ENCODE assay signal across 8 cellular contexts in the genomic region with DNA sequence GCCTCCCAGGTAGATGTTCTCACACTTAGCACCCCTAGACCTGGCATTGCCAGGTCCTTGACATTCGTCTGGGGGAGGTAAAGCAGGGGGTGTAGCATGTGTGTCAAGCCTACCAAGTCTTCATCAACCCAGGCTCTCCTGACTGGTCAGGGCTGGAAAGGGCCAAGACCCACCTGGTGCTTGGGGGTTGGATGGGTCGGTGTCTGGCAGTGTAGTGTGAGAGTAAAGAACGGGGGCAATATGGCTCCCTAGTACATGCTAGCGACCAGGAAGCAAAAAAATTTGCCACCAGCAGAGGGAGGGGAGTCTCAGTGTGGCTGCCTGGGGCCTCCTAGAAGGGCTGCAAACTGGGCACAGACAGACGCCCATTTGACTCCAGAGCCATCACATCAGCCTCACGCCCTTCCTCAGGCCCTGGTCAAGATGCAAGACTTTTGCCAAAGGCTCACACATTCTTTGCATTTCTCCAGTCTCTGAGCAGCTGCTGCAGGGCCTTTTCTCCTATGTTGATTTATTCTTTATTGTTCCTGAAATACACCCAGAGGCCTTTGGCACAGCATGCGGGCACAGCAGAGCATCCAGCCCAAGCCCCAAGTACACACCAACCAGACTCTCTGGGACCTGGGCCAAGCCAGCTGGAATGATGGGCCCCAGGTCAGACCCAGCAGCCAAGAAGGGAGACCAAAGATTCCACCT. TPM values are rescaled to one million over a fixed set of nuclear protein-coding genes. Genes with fewer than 3 reads are reported as not detected.
A peak's percentile ranks its signal among the peaks of the same experiment; 100 is the strongest.
DNase-seq lines count a peak whose midpoint lies in the region; ATAC-seq and TF ChIP-seq lines count a peak whose summit lies in the region.

No MANE protein-coding gene starts in this region.

- H4K20me1 ChIP-seq in smooth muscle cell (ENCODE audit: low read depth): peaks cover 99% of the 10 kb centered on the region

- intact Hi-C loops in adrenal gland (cut with DNase I): no loop called here

- H3K4me2 ChIP-seq in smooth muscle cell: peak overlapping the region; percentile 77

- no peak overlapping the region for H2AFZ ChIP-seq in smooth muscle cell (ENCODE audit: low read depth)

- 39 to 56% (median 42%) methylated on average over 6 to 7 of the region's 7 CpGs for WGBS in adrenal gland, 4 donors
- 76% methylated on average over 7 of the region's 7 CpGs for WGBS in smooth muscle cell (ENCODE audit: low lambda C conversion rate)

- H3K9me3 ChIP-seq in adrenal gland (replicated peaks in 1 of 3): no peaks in the 10 kb centered on the region
- H3K9me3 ChIP-seq in right atrium auricular region: no peaks in the 10 kb centered on the region
- no peaks in the 10 kb centered on the region for H3K9me3 ChIP-seq in smooth muscle cell (replicated peaks; ENCODE audit: low read depth)

- peaks cover 6% of the 10 kb centered on the region for H3F3A ChIP-seq in smooth muscle cell (ENCODE audit: low read depth)

- no peak overlapping the region for H3K9ac ChIP-seq in smooth muscle cell (ENCODE audit: low read depth)

- H3K36me3 ChIP-seq in adrenal gland (replicated peaks in 1 of 2): no peaks in the 10 kb centered on the region
- H3K36me3 ChIP-seq in right atrium auricular region: no peaks in the 10 kb centered on the region
- H3K36me3 ChIP-seq in smooth muscle cell (ENCODE audit: low read depth): no peaks in the 10 kb centered on the region

- H3K4me3 ChIP-seq in adrenal gland (no peak overlapping the region), right atrium auricular region (no peak overlapping the region), smooth muscle cell (no peak overlapping the region)

- peak in 5 of 6 experiments; percentile 24 to 43 (median 32) for TF ChIP-seq CTCF in adrenal gland (IDR thresholded peaks at IDR 0.05)
- TF ChIP-seq CTCF in right atrium auricular region (IDR thresholded peaks at IDR 0.05): peak in 1 of 2 donors; percentile 34
- peak; percentile 27 for TF ChIP-seq CTCF in smooth muscle cell (IDR thresholded peaks at IDR 0.05; ENCODE audit: borderline replicate concordance, insufficient read depth, poor library complexity, severe bottlenecking)

- no peak for TF ChIP-seq POLR2A in adrenal gland (IDR thresholded peaks at IDR 0.05)

- peak; percentile 81 for DNase-seq in DMS 273 (lab: John Stamatoyannopoulos, UW; ENCODE audit: unreplicated experiment)
- DNase-seq in NCI-H1092 (lab: John Stamatoyannopoulos, UW): peak; percentile 12
- DNase-seq in adrenal gland: peak; percentile 67 to 92 (median 89)
- DNase-seq in right atrium auricular region (ENCODE audit: low spot score): no peak
- DNase-seq in smooth muscle cell (lab: John Stamatoyannopoulos, UW; ENCODE audit: unreplicated experiment): no peak
- no peak for DNase-seq in DMS153 treated with DMSO at 0.1 percent for 48 hours (lab: John Stamatoyannopoulos, UW; ENCODE audit: unreplicated experiment)
- DNase-seq in retina: no peak

- H3K27me3 ChIP-seq in adrenal gland (no peaks in the 10 kb centered on the region), right atrium auricular region (no peaks in the 10 kb centered on the region), smooth muscle cell (ENCODE audit: low read depth) (no peaks in the 10 kb centered on the region)

- H3K4me1 ChIP-seq in adrenal gland (replicated peaks in 1 of 2) (peaks cover 64 to 97% of the 10 kb centered on the region in 2 donors), right atrium auricular region (peaks cover 0 to 99% of the 10 kb centered on the region in 2 donors), smooth muscle cell (ENCODE audit: low read depth) (peaks cover 23% of the 10 kb centered on the region)

- H3K27ac ChIP-seq in adrenal gland (peak overlapping the region in 4 of 5 donors; percentile 64 to 99 (median 86)), right atrium auricular region (peak overlapping the region; percentile 89 to 99), smooth muscle cell (ENCODE audit: low read depth) (peak overlapping the region; percentile 88)

- no peak for ATAC-seq in GM19467 (IDR thresholded peaks at IDR 0.05; ENCODE audit: unreplicated experiment)

- H3K79me2 ChIP-seq in smooth muscle cell (ENCODE audit: low read depth): peaks cover 99% of the 10 kb centered on the region

RNA-seq across cellular contexts. Expression of gene PNMA1, which starts 38.3 kb away (rescaled TPM):
- total RNA-seq in adrenal gland (10 to 100 TPM; 23.1 to 74.6 (median 43.2) TPM), right atrium auricular region (10 to 100 TPM; 17.1 to 18.3 TPM), smooth muscle cell (16.5 and 22.4 TPM in 2 replicates)
- polyA plus RNA-seq in adrenal gland (10 to 100 TPM; 14.4 to 52.5 (median 16.7) TPM), smooth muscle cell (43.5 and 52.7 TPM in 2 replicates)

Comparison
In these comparisons a context has a peak if more than half of its experiments do, and no peak if none do; other contexts are left out.
1. DNase-seq: peak in DMS 273 (single experiment), NCI-H1092 (single experiment) and adrenal gland (7 of 7); none in right atrium auricular region (single experiment), smooth muscle cell (single experiment), DMS153 treated with DMSO at 0.1 percent for 48 hours (single experiment) and retina (single experiment).
2. Peak in every context shown above with its lines, with median percentiles within 50 percentile points of each other: H3K27ac ChIP-seq.